8 cellular contexts compared by ENCODE assay signal in the genomic region with DNA sequence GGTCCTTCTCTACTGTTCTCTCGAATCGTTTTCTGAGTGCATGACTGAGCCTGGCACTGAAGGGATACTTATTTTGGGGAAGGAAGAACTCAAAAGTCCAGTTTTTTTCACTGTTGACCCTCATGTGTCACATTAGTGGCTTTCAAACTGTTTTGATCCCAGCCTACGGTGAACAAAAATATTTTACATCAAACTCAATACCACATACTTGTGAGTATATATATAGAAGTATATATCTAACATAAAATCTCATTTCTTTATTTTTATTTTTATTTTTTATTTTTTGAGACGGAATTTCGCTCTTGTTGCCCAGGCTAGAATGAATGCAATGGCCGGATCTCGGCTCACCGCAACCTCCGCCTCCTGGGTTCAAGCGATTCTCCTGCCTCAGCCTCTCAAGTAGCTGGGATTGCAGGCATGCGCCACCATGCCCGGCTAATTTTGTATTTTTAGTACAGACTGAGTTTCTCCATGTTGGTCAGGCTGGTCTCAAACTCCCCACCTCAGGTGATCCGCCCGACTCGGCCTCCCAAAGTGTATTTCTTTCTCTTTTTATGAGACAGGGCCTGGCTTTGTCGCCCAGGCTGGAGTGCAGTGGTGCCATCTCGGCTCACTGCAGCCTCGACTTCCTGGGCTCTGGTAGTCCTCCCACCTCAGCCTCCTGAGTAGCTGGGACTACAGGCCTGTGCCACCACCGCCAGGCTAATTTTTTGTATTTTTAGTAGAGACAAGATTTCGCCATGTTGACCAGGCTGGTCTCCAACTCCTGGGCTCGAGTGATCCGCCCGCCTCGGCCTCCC. TPM values are rescaled to one million over a fixed set of nuclear protein-coding genes. Genes with fewer than 3 reads are reported as not detected.
DNase-seq lines count a peak whose midpoint lies in the region; ATAC-seq and TF ChIP-seq lines count a peak whose summit lies in the region.
"Not testable (repeated sequence)": the region's sequence is repeated elsewhere in the genome, so short reads cannot be mapped to it uniquely, and the experiment has no call there.

No MANE protein-coding gene starts in this region.

- H3K27ac Mint-ChIP-seq in activated T-cell treated with anti-CD3 and anti-CD28 coated beads, Interleukin-2, amount 50 U/mL, for 72 hours, result peak overlapping the region; percentile 97
- peak overlapping the region; percentile 99 for H3K27ac Mint-ChIP-seq in chondrocyte (ENCODE audit: unreplicated experiment)
- H3K27ac Mint-ChIP-seq in mesothelial cell of epicardium, result peak overlapping the region; percentile 98

- not testable (repeated sequence) for H3K79me2 ChIP-seq in OCI-LY7 (ENCODE audit: insufficient read depth, low read depth, low read length)

- POLR2A ChIA-PET in OCI-LY7 (lab: Charles Lee), result not testable (repeated sequence)

- peak overlapping the region; percentile 60; the same call in 1 of the 2 replicates for H3K4me3 ChIP-seq in GM08714 (ENCODE audit: low read length)
- H3K4me3 ChIP-seq in OCI-LY7 (ENCODE audit: low read depth, low read length, poor library complexity, severe bottlenecking), result peak overlapping the region; percentile 73
- peak overlapping the region; percentile 49 for H3K4me3 ChIP-seq in cardiac muscle cell
- H3K4me3 ChIP-seq in gastrocnemius medialis, result peak overlapping the region; percentile 65 to 92 (median 72)
- peak overlapping the region; percentile 48 to 52 for H3K4me3 ChIP-seq in uterus

- TSS peak; percentile 98 for BruUV-seq in OCI-LY7 (replicated peaks; lab: Mats Ljungman, UMichigan)

- peak overlapping the region; percentile 81 for H3K4me2 ChIP-seq in OCI-LY7 (ENCODE audit: low read length)

- CTCF ChIA-PET in OCI-LY7 (lab: Charles Lee; ENCODE audit: unreplicated experiment), result interaction anchor here (0.6 kb wide), 1 partner anchor 23 kb away, joined by 3 read pairs; no protein-coding TSS in a partner anchor

- intact Hi-C loops in OCI-LY7 (cut with micrococcal nuclease; ENCODE audit: unreplicated experiment), result loop anchor here (2.0 kb wide), 2 partner anchors 52 to 90 kb away; a partner anchor contains a TSS
- intact Hi-C loops in gastrocnemius medialis (cut with DNase I; ENCODE audit: low total_unique reads), result loop anchor here (2.0 to 10.0 kb wide), 4 partner anchors 44 to 434 kb away; a partner anchor contains a TSS
- intact Hi-C loops in uterus (cut with DNase I; ENCODE audit: low total_unique reads), result not testable (repeated sequence)

- H3K9me2 ChIP-seq in OCI-LY7 (ENCODE audit: insufficient read depth, low read length), result not testable (repeated sequence)

- TF ChIP-seq POLR2A in gastrocnemius medialis (IDR thresholded peaks at IDR 0.05); uterus (IDR thresholded peaks at IDR 0.05): not testable (repeated sequence)

- not testable (repeated sequence) for H3K27me3 ChIP-seq in cardiac muscle cell, gastrocnemius medialis, uterus

- in situ Hi-C loops in gastrocnemius medialis (cut with MboI; ENCODE audit: low sequenced_read_pairs in 4 of 4), result not testable (repeated sequence)

- H3K9me3 Mint-ChIP-seq in activated T-cell treated with anti-CD3 and anti-CD28 coated beads, Interleukin-2, amount 50 U/mL, for 72 hours; chondrocyte (ENCODE audit: low read depth): not testable (repeated sequence)
- H3K9me3 Mint-ChIP-seq in mesothelial cell of epicardium, result peaks cover 21% of the 10 kb centered on the region

- H3K27ac ChIP-seq in OCI-LY7 (ENCODE audit: low read depth, low read length, poor library complexity, severe bottlenecking) (peak overlapping the region; percentile 81), cardiac muscle cell (peak overlapping the region; percentile 97), gastrocnemius medialis (peak overlapping the region; percentile 93 to 100 (median 94)), uterus (peak overlapping the region; percentile 89 to 92)

- not testable (repeated sequence) for DNase-seq in OCI-LY7 (ENCODE audit: low spot score); activated T-cell treated with anti-CD3 and anti-CD28 coated beads, Interleukin-2, amount 50 U/mL, for 72 hours; chondrocyte (ENCODE audit: low spot score); cardiac muscle cell (ENCODE audit: low read depth in 1 of 2, low spot score in 1 of 2); mesothelial cell of epicardium (ENCODE audit: low spot score in 2 of 2, unreplicated experiment in 2 of 2); gastrocnemius medialis; uterus

- not testable (repeated sequence) for H4K20me1 ChIP-seq in OCI-LY7 (ENCODE audit: insufficient read depth, low read length)

- ATAC-seq in activated T-cell treated with anti-CD3 and anti-CD28 coated beads, Interleukin-2, amount 50 U/mL, for 72 hours (replicated peaks in 1 of 2); gastrocnemius medialis: not testable (repeated sequence)

- peak overlapping the region; percentile 93 for H3K4me3 Mint-ChIP-seq in activated T-cell treated with anti-CD3 and anti-CD28 coated beads, Interleukin-2, amount 50 U/mL, for 72 hours
- H3K4me3 Mint-ChIP-seq in chondrocyte (ENCODE audit: unreplicated experiment), result peak overlapping the region; percentile 93
- H3K4me3 Mint-ChIP-seq in mesothelial cell of epicardium, result peak overlapping the region; percentile 91

- peaks cover 30% of the 10 kb centered on the region for H3K4me1 Mint-ChIP-seq in activated T-cell treated with anti-CD3 and anti-CD28 coated beads, Interleukin-2, amount 50 U/mL, for 72 hours (ENCODE audit: low read depth)
- H3K4me1 Mint-ChIP-seq in chondrocyte (ENCODE audit: low read depth) (peaks cover 13% of the 10 kb centered on the region), mesothelial cell of epicardium (peaks cover 11% of the 10 kb centered on the region)

- H3K36me3 ChIP-seq in OCI-LY7 (ENCODE audit: insufficient read depth, low read length); cardiac muscle cell; gastrocnemius medialis; uterus: not testable (repeated sequence)

- H3K9me3 ChIP-seq in OCI-LY7 (ENCODE audit: low read length), result peaks cover 19% of the 10 kb centered on the region
- H3K9me3 ChIP-seq in cardiac muscle cell (ENCODE audit: low read depth); gastrocnemius medialis; uterus: not testable (repeated sequence)

- peak overlapping the region; percentile 84 for H2AFZ ChIP-seq in OCI-LY7 (ENCODE audit: low read length)

- TF ChIP-seq CTCF in OCI-LY7 (conservative IDR thresholded peaks at IDR 0.05; ENCODE audit: low read length) (0 out of 2 replicates have a peak, but pooled peaks have one; percentile 2), uterus (IDR thresholded peaks at IDR 0.05) (peak in 1 of 4 experiments; percentile 1)
- not testable (repeated sequence) for TF ChIP-seq CTCF in chondrocyte (IDR thresholded peaks at IDR 0.05); cardiac muscle cell (IDR thresholded peaks at IDR 0.05; ENCODE audit: low read depth, low read length); mesothelial cell of epicardium (IDR thresholded peaks at IDR 0.05; ENCODE audit: unreplicated experiment); gastrocnemius medialis (IDR thresholded peaks at IDR 0.05 in 4 of 5, conservative IDR thresholded peaks at IDR 0.05 in 1 of 5)

- peaks cover 13% of the 10 kb centered on the region for H3K4me1 ChIP-seq in OCI-LY7 (ENCODE audit: insufficient read depth, low read length, poor library complexity, severe bottlenecking)
- not testable (repeated sequence) for H3K4me1 ChIP-seq in cardiac muscle cell (ENCODE audit: low read depth); uterus
- H3K4me1 ChIP-seq in gastrocnemius medialis, result peaks cover 11% of the 10 kb centered on the region in 2 donors

- H3K27me3 Mint-ChIP-seq in activated T-cell treated with anti-CD3 and anti-CD28 coated beads, Interleukin-2, amount 50 U/mL, for 72 hours (ENCODE audit: low read depth); chondrocyte (ENCODE audit: low read depth); mesothelial cell of epicardium (ENCODE audit: low read depth): not testable (repeated sequence)

- not testable (repeated sequence) for H3K36me3 Mint-ChIP-seq in activated T-cell treated with anti-CD3 and anti-CD28 coated beads, Interleukin-2, amount 50 U/mL, for 72 hours (ENCODE audit: insufficient read depth in 2 of 2); chondrocyte (ENCODE audit: low read depth); mesothelial cell of epicardium

RNA-seq across cellular contexts. Expression of a gene that starts 0.8 kb away (rescaled TPM):
- 4.6 and 6.3 TPM in 2 replicates for total RNA-seq in OCI-LY7 (2014; rRNA removed; shearing (Covaris generic))
- total RNA-seq in OCI-LY7 (2022), result 13.2 and 17.9 TPM in 2 replicates
- 10 to 100 TPM; 19.1 to 20.3 TPM for total RNA-seq in activated T-cell treated with anti-CD3 and anti-CD28 coated beads, Interleukin-2, amount 50 U/mL, for 72 hours
- 20.3 to 22.7 TPM (median 20.4 TPM) in 3 replicates for total RNA-seq in chondrocyte
- total RNA-seq in cardiac muscle cell, result 5.7 and 7.3 TPM in 2 replicates
- 12.1 and 24.9 TPM in 2 replicates for polyA plus RNA-seq in cardiac muscle cell
- total RNA-seq in mesothelial cell of epicardium, result 19.8 to 23.1 TPM (median 20.6 TPM) in 3 replicates
- 10 to 100 TPM in 1 of 4 donors, 1 to 10 TPM in 3; 5.6 to 11.7 (median 7.1) TPM for total RNA-seq in gastrocnemius medialis
- total RNA-seq in uterus, result 10 to 100 TPM in 2 of 4 donors, 1 to 10 TPM in 2; 1.2 to 25.6 (median 13.6) TPM

RNA-seq across cellular contexts. Expression of a gene that starts 52.2 kb away (rescaled TPM):
- 25.5 and 32.1 TPM in 2 replicates for total RNA-seq in OCI-LY7 (2014; rRNA removed; shearing (Covaris generic))
- total RNA-seq in OCI-LY7 (2022) (59.6 and 67.2 TPM in 2 replicates), chondrocyte (51.2 to 61.8 TPM (median 53.2 TPM) in 3 replicates), cardiac muscle cell (39.7 and 79.2 TPM in 2 replicates), mesothelial cell of epicardium (60.7 to 63.7 TPM (median 63.0 TPM) in 3 replicates), gastrocnemius medialis (100 to 1,000 TPM; 110 to 195 (median 162) TPM), uterus (10 to 100 TPM; 12.8 to 52.1 (median 36.3) TPM)
- 10 to 100 TPM; 20.7 to 21.0 TPM for total RNA-seq in activated T-cell treated with anti-CD3 and anti-CD28 coated beads, Interleukin-2, amount 50 U/mL, for 72 hours
- polyA plus RNA-seq in cardiac muscle cell, result 44.8 and 57.5 TPM in 2 replicates
